In the genomic region with DNA sequence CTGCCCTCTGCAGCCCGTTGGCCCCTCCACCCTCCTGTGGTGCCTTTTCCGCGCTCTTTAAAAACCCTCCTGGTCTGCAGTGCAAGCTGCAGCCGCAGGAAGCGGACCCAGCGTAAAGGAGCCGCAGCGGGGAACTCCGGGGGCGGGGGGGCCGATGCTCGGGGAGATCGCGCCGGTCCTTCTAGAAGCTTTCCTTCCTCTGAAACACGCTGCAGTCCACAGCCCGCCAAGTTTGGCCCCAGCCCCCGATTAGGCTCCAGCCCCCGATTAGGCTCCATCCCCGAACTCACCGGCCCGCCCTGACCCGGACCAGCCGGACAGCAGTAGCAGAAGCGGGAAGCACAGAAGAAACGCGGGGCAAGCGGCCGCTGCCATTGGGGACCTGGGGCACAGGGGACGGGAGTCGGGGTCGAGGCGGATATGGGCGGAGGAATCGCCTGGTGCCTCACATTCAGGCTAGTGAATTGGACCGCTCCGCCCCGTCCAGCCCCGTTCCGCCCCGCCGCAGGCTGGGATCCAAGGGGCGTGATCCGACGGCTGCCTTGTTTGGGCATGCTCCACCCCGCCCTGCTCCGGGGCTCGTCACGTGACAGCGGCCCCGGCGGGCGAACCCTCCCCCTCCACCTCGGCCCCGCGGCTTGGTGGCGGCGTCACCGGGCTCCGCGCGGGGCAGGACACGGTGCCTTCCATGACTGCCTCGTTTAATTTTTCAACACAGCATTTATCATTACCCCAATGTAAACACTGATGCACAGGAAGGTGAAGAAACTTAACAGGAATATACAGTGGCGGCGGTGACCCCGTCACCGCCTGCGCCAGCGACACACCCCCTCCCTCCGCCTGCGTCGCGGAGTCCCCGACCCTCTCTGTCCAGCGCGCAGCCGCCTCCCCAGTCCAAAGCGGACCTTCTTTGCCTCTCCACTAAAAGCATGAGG, we compare ENCODE assay signal across 1 cellular context.
TF ChIP-seq lines count a peak whose summit lies in the region.

No MANE protein-coding gene starts in this region.

TF ChIP-seq in K562, 482 proteins besides CTCF, POLR2A, EP300 and RAD21 (continued from another document and continues in another):
- TF ChIP-seq, protein P1, sequence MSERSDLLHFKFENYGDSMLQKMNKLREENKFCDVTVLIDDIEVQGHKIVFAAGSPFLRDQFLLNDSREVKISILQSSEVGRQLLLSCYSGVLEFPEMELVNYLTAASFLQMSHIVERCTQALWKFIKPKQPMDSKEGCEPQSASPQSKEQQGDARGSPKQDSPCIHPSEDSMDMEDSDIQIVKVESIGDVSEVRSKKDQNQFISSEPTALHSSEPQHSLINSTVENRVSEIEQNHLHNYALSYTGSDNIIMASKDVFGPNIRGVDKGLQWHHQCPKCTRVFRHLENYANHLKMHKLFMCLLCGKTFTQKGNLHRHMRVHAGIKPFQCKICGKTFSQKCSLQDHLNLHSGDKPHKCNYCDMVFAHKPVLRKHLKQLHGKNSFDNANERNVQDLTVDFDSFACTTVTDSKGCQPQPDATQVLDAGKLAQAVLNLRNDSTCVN (CRISPR knock-in tag; IDR thresholded peaks at IDR 0.05), result no peak
- TF ChIP-seq RB1 (IDR thresholded peaks at IDR 0.05; ENCODE audit: low read depth) (peak; percentile 74; the same call in 1 of the 2 replicates), KLF10 (CRISPR knock-in tag; IDR thresholded peaks at IDR 0.05) (no peak), MBD2 (IDR thresholded peaks at IDR 0.05; ENCODE audit: borderline replicate concordance, low read depth) (no peak), CAMTA2 (CRISPR knock-in tag; conservative IDR thresholded peaks at IDR 0.05) (no peak), ETV1 (tag; conservative IDR thresholded peaks at IDR 0.05; ENCODE audit: low read depth) (no peak), ZNF695 (CRISPR knock-in tag; IDR thresholded peaks at IDR 0.05) (no peak), SMARCA4 (IDR thresholded peaks at IDR 0.05) (no peak), HCFC1 (IDR thresholded peaks at IDR 0.05; ENCODE audit: low read depth, low read length) (peak; percentile 4; the same call in 1 of the 2 replicates), ZNF175 (CRISPR knock-in tag; IDR thresholded peaks at IDR 0.05; ENCODE audit: low read depth) (0 out of 2 replicates have a peak, but pooled peaks have one; percentile 28), RBBP5 (IDR thresholded peaks at IDR 0.05; ENCODE audit: borderline replicate concordance, insufficient read depth, low read length, poor library complexity, severe bottlenecking) (peak; percentile 45), ELF4 (CRISPR knock-in tag; IDR thresholded peaks at IDR 0.05) (peak; percentile 55; the same call in 1 of the 2 replicates), NR2F6 (CRISPR knock-in tag; IDR thresholded peaks at IDR 0.05) (no peak), ZNF263 (CRISPR knock-in tag; IDR thresholded peaks at IDR 0.05; ENCODE audit: borderline replicate concordance) (no peak; the same call in 1 of the 2 replicates), TCF3 (CRISPR knock-in tag; IDR thresholded peaks at IDR 0.05) (no peak), ZFP30 (CRISPR knock-in tag; IDR thresholded peaks at IDR 0.05; ENCODE audit: borderline replicate concordance) (no peak), FOSL1 (tag; conservative IDR thresholded peaks at IDR 0.05) (no peak; the same call in 1 of the 2 replicates), ZNF780A (CRISPR knock-in tag; IDR thresholded peaks at IDR 0.05) (no peak), HSF4 (CRISPR knock-in tag; IDR thresholded peaks at IDR 0.05; ENCODE audit: borderline replicate concordance) (no peak), DPF2 (IDR thresholded peaks at IDR 0.05) (no peak), DDX20 (tag; IDR thresholded peaks at IDR 0.05; ENCODE audit: low read depth) (no peak), CXXC5 (CRISPR knock-in tag; IDR thresholded peaks at IDR 0.05) (peak; percentile 87), TRIM28 (IDR thresholded peaks at IDR 0.05) (no peak), SUPT5H (IDR thresholded peaks at IDR 0.05) (peak; percentile 64), FOXM1 (IDR thresholded peaks at IDR 0.05; ENCODE audit: low read depth) (no peak), FOXM1 (CRISPR knock-in tag; IDR thresholded peaks at IDR 0.05; ENCODE audit: low read depth) (peak; percentile 55; the same call in 1 of the 2 replicates), ZC3H11A (IDR thresholded peaks at IDR 0.05; ENCODE audit: low read depth, low read length) (no peak), CREB1 (IDR thresholded peaks at IDR 0.05) (peak; percentile 92), CREB1 (CRISPR knock-in tag; IDR thresholded peaks at IDR 0.05) (peak; percentile 76), ARNT (IDR thresholded peaks at IDR 0.05) (no peak), ILF3 (IDR thresholded peaks at IDR 0.05; ENCODE audit: borderline replicate concordance) (no peak), TCFL5 (CRISPR knock-in tag; conservative IDR thresholded peaks at IDR 0.05) (no peak)
- TF ChIP-seq, protein P2, sequence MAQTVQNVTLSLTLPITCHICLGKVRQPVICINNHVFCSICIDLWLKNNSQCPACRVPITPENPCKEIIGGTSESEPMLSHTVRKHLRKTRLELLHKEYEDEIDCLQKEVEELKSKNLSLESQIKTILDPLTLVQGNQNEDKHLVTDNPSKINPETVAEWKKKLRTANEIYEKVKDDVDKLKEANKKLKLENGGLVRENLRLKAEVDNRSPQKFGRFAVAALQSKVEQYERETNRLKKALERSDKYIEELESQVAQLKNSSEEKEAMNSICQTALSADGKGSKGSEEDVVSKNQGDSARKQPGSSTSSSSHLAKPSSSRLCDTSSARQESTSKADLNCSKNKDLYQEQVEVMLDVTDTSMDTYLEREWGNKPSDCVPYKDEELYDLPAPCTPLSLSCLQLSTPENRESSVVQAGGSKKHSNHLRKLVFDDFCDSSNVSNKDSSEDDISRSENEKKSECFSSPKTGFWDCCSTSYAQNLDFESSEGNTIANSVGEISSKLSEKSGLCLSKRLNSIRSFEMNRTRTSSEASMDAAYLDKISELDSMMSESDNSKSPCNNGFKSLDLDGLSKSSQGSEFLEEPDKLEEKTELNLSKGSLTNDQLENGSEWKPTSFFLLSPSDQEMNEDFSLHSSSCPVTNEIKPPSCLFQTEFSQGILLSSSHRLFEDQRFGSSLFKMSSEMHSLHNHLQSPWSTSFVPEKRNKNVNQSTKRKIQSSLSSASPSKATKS (CRISPR knock-in tag; IDR thresholded peaks at IDR 0.05), result no peak
- TF ChIP-seq, protein P3, sequence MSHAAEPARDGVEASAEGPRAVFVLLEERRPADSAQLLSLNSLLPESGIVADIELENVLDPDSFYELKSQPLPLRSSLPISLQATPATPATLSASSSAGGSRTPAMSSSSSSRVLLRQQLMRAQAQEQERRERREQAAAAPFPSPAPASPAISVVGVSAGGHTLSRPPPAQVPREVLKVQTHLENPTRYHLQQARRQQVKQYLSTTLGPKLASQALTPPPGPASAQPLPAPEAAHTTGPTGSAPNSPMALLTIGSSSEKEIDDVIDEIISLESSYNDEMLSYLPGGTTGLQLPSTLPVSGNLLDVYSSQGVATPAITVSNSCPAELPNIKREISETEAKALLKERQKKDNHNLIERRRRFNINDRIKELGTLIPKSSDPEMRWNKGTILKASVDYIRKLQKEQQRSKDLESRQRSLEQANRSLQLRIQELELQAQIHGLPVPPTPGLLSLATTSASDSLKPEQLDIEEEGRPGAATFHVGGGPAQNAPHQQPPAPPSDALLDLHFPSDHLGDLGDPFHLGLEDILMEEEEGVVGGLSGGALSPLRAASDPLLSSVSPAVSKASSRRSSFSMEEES (CRISPR knock-in tag; IDR thresholded peaks at IDR 0.05), result peak; percentile 100
- TF ChIP-seq, protein P4, sequence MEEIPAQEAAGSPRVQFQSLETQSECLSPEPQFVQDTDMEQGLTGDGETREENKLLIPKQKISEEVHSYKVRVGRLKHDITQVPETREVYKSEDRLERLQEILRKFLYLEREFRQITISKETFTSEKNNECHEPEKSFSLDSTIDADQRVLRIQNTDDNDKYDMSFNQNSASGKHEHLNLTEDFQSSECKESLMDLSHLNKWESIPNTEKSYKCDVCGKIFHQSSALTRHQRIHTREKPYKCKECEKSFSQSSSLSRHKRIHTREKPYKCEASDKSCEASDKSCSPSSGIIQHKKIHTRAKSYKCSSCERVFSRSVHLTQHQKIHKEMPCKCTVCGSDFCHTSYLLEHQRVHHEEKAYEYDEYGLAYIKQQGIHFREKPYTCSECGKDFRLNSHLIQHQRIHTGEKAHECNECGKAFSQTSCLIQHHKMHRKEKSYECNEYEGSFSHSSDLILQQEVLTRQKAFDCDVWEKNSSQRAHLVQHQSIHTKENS (CRISPR knock-in tag; IDR thresholded peaks at IDR 0.05), result no peak
- TF ChIP-seq, protein P5, sequence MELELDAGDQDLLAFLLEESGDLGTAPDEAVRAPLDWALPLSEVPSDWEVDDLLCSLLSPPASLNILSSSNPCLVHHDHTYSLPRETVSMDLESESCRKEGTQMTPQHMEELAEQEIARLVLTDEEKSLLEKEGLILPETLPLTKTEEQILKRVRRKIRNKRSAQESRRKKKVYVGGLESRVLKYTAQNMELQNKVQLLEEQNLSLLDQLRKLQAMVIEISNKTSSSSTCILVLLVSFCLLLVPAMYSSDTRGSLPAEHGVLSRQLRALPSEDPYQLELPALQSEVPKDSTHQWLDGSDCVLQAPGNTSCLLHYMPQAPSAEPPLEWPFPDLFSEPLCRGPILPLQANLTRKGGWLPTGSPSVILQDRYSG (tag; conservative IDR thresholded peaks at IDR 0.05; ENCODE audit: low read depth), result no peak
- TF ChIP-seq, protein P6, sequence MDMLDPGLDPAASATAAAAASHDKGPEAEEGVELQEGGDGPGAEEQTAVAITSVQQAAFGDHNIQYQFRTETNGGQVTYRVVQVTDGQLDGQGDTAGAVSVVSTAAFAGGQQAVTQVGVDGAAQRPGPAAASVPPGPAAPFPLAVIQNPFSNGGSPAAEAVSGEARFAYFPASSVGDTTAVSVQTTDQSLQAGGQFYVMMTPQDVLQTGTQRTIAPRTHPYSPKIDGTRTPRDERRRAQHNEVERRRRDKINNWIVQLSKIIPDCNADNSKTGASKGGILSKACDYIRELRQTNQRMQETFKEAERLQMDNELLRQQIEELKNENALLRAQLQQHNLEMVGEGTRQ (CRISPR knock-in tag; IDR thresholded peaks at IDR 0.05), result peak; percentile 99
- TF ChIP-seq, protein P7, sequence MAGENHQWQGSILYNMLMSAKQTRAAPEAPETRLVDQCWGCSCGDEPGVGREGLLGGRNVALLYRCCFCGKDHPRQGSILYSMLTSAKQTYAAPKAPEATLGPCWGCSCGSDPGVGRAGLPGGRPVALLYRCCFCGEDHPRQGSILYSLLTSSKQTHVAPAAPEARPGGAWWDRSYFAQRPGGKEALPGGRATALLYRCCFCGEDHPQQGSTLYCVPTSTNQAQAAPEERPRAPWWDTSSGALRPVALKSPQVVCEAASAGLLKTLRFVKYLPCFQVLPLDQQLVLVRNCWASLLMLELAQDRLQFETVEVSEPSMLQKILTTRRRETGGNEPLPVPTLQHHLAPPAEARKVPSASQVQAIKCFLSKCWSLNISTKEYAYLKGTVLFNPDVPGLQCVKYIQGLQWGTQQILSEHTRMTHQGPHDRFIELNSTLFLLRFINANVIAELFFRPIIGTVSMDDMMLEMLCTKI (IDR thresholded peaks at IDR 0.05; ENCODE audit: partially characterized antibody), result no peak
- TF ChIP-seq, protein P8, sequence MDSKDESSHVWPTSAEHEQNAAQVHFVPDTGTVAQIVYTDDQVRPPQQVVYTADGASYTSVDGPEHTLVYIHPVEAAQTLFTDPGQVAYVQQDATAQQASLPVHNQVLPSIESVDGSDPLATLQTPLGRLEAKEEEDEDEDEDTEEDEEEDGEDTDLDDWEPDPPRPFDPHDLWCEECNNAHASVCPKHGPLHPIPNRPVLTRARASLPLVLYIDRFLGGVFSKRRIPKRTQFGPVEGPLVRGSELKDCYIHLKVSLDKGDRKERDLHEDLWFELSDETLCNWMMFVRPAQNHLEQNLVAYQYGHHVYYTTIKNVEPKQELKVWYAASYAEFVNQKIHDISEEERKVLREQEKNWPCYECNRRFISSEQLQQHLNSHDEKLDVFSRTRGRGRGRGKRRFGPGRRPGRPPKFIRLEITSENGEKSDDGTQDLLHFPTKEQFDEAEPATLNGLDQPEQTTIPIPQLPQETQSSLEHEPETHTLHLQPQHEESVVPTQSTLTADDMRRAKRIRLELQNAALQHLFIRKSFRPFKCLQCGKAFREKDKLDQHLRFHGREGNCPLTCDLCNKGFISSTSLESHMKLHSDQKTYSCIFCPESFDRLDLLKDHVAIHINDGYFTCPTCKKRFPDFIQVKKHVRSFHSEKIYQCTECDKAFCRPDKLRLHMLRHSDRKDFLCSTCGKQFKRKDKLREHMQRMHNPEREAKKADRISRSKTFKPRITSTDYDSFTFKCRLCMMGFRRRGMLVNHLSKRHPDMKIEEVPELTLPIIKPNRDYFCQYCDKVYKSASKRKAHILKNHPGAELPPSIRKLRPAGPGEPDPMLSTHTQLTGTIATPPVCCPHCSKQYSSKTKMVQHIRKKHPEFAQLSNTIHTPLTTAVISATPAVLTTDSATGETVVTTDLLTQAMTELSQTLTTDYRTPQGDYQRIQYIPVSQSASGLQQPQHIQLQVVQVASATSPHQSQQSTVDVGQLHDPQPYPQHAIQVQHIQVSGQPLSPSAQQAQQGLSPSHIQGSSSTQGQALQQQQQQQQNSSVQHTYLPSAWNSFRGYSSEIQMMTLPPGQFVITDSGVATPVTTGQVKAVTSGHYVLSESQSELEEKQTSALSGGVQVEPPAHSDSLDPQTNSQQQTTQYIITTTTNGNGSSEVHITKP (IDR thresholded peaks at IDR 0.05; ENCODE audit: partially characterized antibody), result peak; percentile 93
- TF ChIP-seq, protein P9, sequence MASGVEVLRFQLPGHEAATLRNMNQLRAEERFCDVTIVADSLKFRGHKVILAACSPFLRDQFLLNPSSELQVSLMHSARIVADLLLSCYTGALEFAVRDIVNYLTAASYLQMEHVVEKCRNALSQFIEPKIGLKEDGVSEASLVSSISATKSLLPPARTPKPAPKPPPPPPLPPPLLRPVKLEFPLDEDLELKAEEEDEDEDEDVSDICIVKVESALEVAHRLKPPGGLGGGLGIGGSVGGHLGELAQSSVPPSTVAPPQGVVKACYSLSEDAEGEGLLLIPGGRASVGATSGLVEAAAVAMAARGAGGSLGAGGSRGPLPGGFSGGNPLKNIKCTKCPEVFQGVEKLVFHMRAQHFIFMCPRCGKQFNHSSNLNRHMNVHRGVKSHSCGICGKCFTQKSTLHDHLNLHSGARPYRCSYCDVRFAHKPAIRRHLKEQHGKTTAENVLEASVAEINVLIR (CRISPR knock-in tag; IDR thresholded peaks at IDR 0.05), result peak; percentile 52
- TF ChIP-seq, protein P10, sequence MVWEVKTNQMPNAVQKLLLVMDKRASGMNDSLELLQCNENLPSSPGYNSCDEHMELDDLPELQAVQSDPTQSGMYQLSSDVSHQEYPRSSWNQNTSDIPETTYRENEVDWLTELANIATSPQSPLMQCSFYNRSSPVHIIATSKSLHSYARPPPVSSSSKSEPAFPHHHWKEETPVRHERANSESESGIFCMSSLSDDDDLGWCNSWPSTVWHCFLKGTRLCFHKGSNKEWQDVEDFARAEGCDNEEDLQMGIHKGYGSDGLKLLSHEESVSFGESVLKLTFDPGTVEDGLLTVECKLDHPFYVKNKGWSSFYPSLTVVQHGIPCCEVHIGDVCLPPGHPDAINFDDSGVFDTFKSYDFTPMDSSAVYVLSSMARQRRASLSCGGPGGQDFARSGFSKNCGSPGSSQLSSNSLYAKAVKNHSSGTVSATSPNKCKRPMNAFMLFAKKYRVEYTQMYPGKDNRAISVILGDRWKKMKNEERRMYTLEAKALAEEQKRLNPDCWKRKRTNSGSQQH (CRISPR knock-in tag; IDR thresholded peaks at IDR 0.05), result no peak
